Comparison of ENCODE assay signal across 14 cellular contexts in the genomic region with DNA sequence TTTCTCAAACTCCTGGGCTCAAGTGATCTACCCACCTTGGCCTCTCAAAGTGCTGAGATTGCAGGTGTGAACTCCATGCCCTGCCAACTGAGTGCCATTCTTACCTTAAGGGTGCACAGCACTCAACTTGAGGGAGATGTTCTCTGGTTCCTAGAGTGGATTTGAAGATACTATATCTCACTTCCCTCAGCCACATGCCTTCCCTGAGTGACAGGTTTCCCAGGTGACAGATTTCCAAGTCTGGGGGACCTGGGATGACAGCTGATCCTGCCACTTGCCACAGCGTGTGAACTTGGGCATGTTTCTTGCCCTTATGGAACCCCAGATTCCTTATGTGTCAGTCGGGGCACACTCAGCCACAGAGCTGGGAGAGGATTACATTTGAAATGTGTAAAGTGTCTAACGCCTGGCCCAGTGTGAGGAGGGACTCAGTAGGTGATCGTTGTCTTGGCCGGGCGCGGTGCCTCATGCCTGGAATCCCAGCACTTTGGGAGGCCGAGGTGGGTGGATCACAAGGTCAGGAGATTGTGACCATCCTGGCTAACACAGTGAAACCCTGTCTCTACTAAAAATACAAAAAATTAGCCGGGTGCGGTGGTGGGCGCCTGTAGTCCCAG. TPM values are rescaled to one million over a fixed set of nuclear protein-coding genes. Genes with fewer than 3 reads are reported as not detected.
DNase-seq lines count a peak whose midpoint lies in the region; ATAC-seq, FAIRE-seq and TF ChIP-seq lines count a peak whose summit lies in the region.
"Had no signal": no experiment of that assay in that cellular context is flagged by ENCODE, and none has a peak within 500 bp of the region (broad histone marks: within the 10 kb centered on the region; RNA-seq: fewer than 3 reads in every experiment).

No MANE protein-coding gene starts in this region.

- H3K27ac Mint-ChIP-seq in progenitor cell of endocrine pancreas = peak overlapping the region; percentile 78

- H3K27me3 ChIP-seq in heart right ventricle = no peaks in the 10 kb centered on the region
- H3K27me3 ChIP-seq in dorsolateral prefrontal cortex = no peaks in the 10 kb centered on the region
- H3K27me3 ChIP-seq in upper lobe of right lung = no peaks in the 10 kb centered on the region
- H3K27me3 ChIP-seq: right lobe of liver had no signal

- H3K4me1 ChIP-seq in heart right ventricle = peaks cover 24 to 90% (median 80%) of the 10 kb centered on the region in 9 donors
- peaks cover 56% of the 10 kb centered on the region for H3K4me1 ChIP-seq in upper lobe of right lung

- WGBS in heart right ventricle, 2 donors = 88 to 89% methylated on average over 11 of the region's 11 CpGs

- TF ChIP-seq CTCF in heart right ventricle (IDR thresholded peaks at IDR 0.05) = no peak
- no peak for TF ChIP-seq CTCF in dorsolateral prefrontal cortex (IDR thresholded peaks at IDR 0.05 in 54 of 56, conservative IDR thresholded peaks at IDR 0.05 in 2 of 56; ENCODE audit: low read depth in 1 of 56, partially characterized antibody in 56 of 56)
- TF ChIP-seq CTCF in progenitor cell of endocrine pancreas (IDR thresholded peaks at IDR 0.05; ENCODE audit: unreplicated experiment) = no peak
- TF ChIP-seq CTCF in upper lobe of right lung (IDR thresholded peaks at IDR 0.05) = no peak

- H3K9me3 ChIP-seq in heart right ventricle (no peaks in the 10 kb centered on the region), upper lobe of right lung (no peaks in the 10 kb centered on the region)
- H3K9me3 ChIP-seq: right lobe of liver had no signal

- no peaks in the 10 kb centered on the region for H3K36me3 ChIP-seq in heart right ventricle
- no peaks in the 10 kb centered on the region for H3K36me3 ChIP-seq in upper lobe of right lung
- H3K36me3 ChIP-seq: right lobe of liver had no signal

- H3K4me3 ChIP-seq in heart right ventricle = no peak overlapping the region
- H3K4me3 ChIP-seq in dorsolateral prefrontal cortex = peak overlapping the region in 4 of 59 donors; percentile 5 to 26 (median 22)
- H3K4me3 ChIP-seq in upper lobe of right lung = no peak overlapping the region
- H3K4me3 ChIP-seq: right lobe of liver had no signal

- H3K27me3 Mint-ChIP-seq in progenitor cell of endocrine pancreas = no peaks in the 10 kb centered on the region
- H3K27me3 Mint-ChIP-seq: activated naive CD4-positive, alpha-beta T cell treated with anti-CD3 and anti-CD28 coated beads, Interleukin-2, amount 50 U/mL, for 24 hours had no signal

- FAIRE-seq in urothelium cell line (lab: Jason Lieb, UNC) = no peak
- FAIRE-seq: GM12892 had no signal

- H3K27ac ChIP-seq in heart right ventricle (peak overlapping the region in 7 of 10 donors; percentile 68 to 94 (median 85)), dorsolateral prefrontal cortex (peak overlapping the region; percentile 72 to 99 (median 98)), upper lobe of right lung (no peak overlapping the region)
- H3K27ac ChIP-seq: right lobe of liver had no signal

- intact Hi-C loops in heart right ventricle (cut with DNase I) = loop anchor here in 4 of 10 donors (2.0 to 10.0 kb wide), 4 partner anchors 51 to 419 kb away; no protein-coding TSS in a partner anchor
- intact Hi-C loops in left cardiac atrium (cut with DNase I) = loop anchor here in 1 of 2 donors (10.0 kb wide), 1 partner anchor 209 kb away; no protein-coding TSS in a partner anchor
- intact Hi-C loops in dorsolateral prefrontal cortex (cut with DNase I) = loop anchor here in 1 of 2 donors (5.0 kb wide), 1 partner anchor 352 kb away; a partner anchor contains a TSS
- intact Hi-C loops in upper lobe of right lung (cut with DNase I) = loop anchor here (10.0 kb wide), 1 partner anchor 209 kb away; no protein-coding TSS in a partner anchor

- no peak for ATAC-seq in heart right ventricle
- no peak for ATAC-seq in left cardiac atrium
- no peak for ATAC-seq in upper lobe of right lung
- ATAC-seq: right lobe of liver had no signal

- peaks cover 34% of the 10 kb centered on the region for H3K4me1 Mint-ChIP-seq in progenitor cell of endocrine pancreas (ENCODE audit: low read depth)

- H3K36me3 Mint-ChIP-seq in progenitor cell of endocrine pancreas (ENCODE audit: insufficient read depth) = no peaks in the 10 kb centered on the region
- H3K36me3 Mint-ChIP-seq: activated naive CD4-positive, alpha-beta T cell treated with anti-CD3 and anti-CD28 coated beads, Interleukin-2, amount 50 U/mL, for 24 hours had no signal

- DNase-seq in heart right ventricle = no peak
- no peak for DNase-seq in left cardiac atrium
- peak in 1 of 10 donors; percentile 30 for DNase-seq in dorsolateral prefrontal cortex
- DNase-seq in progenitor cell of endocrine pancreas (ENCODE audit: low spot score, unreplicated experiment) = no peak
- peak; percentile 52 for DNase-seq in upper lobe of right lung
- DNase-seq in NOMO-1 treated with dmso at 0.1 percent for 144 hours (lab: John Stamatoyannopoulos, UW; ENCODE audit: unreplicated experiment) = no peak
- no peak for DNase-seq in AG20443 (ENCODE audit: low spot score)
- no peak for DNase-seq in urothelium cell line (ENCODE audit: low spot score)
- DNase-seq: NCI-H2029, right lobe of liver, SIG-M5 had no signal

- no peak overlapping the region for H3K4me3 Mint-ChIP-seq in progenitor cell of endocrine pancreas (ENCODE audit: low read depth)

- H3K9me3 Mint-ChIP-seq in progenitor cell of endocrine pancreas (ENCODE audit: low read depth) = no peaks in the 10 kb centered on the region
- H3K9me3 Mint-ChIP-seq: activated naive CD4-positive, alpha-beta T cell treated with anti-CD3 and anti-CD28 coated beads, Interleukin-2, amount 50 U/mL, for 24 hours had no signal

RNA-seq across cellular contexts. Expression of a gene that starts 29.6 kb away (rescaled TPM):
- total RNA-seq in heart right ventricle = 100 to 1,000 TPM in 3 of 10 donors, 10 to 100 TPM in 7; 26.4 to 349 (median 58.9) TPM
- polyA plus RNA-seq in heart right ventricle = 10 to 100 TPM; 28.3 to 49.6 TPM
- total RNA-seq in left cardiac atrium = 100 to 1,000 TPM; 187 to 259 TPM
- 100 to 1,000 TPM in 3 of 120 experiments, 10 to 100 TPM in 117; 21.2 to 122 (median 33.4) TPM for total RNA-seq in dorsolateral prefrontal cortex
- total RNA-seq in progenitor cell of endocrine pancreas = 103 and 110 TPM in 2 replicates
- 95.3 TPM for total RNA-seq in upper lobe of right lung

RNA-seq across cellular contexts. Expression of a gene that starts 46.3 kb away (rescaled TPM):
- total RNA-seq in heart right ventricle (1 to 10 TPM in 1 of 10 donors, under 1 TPM in 5, not detected in 4; 0.05 to 1.3 (median 0.28) TPM), left cardiac atrium (1 to 10 TPM in 1 of 2 donors, under 1 TPM in 1; 0.63 to 1.3 TPM), dorsolateral prefrontal cortex (1 to 10 TPM in 92 of 120 experiments, under 1 TPM in 24, not detected in 4; 0.17 to 6.8 (median 1.6) TPM), progenitor cell of endocrine pancreas (0.14 and 0.95 TPM in 2 replicates), upper lobe of right lung (751 TPM)
- polyA plus RNA-seq in heart right ventricle = not detected
- total RNA-seq: H4 had no signal

Comparison
In these comparisons a context has a peak if more than half of its experiments do, and no peak if none do; other contexts are left out.
1. RNA of a gene that starts 46.3 kb away (total RNA-seq): 751 TPM in upper lobe of right lung (single experiment); 0.17 to 6.8 TPM in dorsolateral prefrontal cortex, 0.63 to 1.3 TPM in left cardiac atrium, 0.05 to 1.3 TPM in heart right ventricle and 0.14 to 0.95 TPM in progenitor cell of endocrine pancreas; every median in the first group is over 10 times any median in the second.